1 cellular context compared by ENCODE assay signal in genomic region chr1:11505591-11506538, GRCh38.
TF ChIP-seq lines count a peak whose summit lies in the region.

No MANE protein-coding gene starts in this region.

TF ChIP-seq in HepG2, 621 proteins besides CTCF, POLR2A, EP300 and RAD21 (continued from another document):
- TF ChIP-seq ZNF280D (CRISPR knock-in tag; IDR thresholded peaks at IDR 0.05) (0 out of 2 replicates have a peak, but pooled peaks have one; percentile 53), ZKSCAN8 (CRISPR knock-in tag; IDR thresholded peaks at IDR 0.05; ENCODE audit: borderline replicate concordance) (no peak), FLYWCH1 (CRISPR knock-in tag; IDR thresholded peaks at IDR 0.05) (no peak), ETV6 (CRISPR knock-in tag; conservative IDR thresholded peaks at IDR 0.05) (no peak), NFIC (IDR thresholded peaks at IDR 0.05; ENCODE audit: low read length) (no peak), MLLT10 (CRISPR knock-in tag; IDR thresholded peaks at IDR 0.05) (no peak), ZNF484 (CRISPR knock-in tag; IDR thresholded peaks at IDR 0.05; ENCODE audit: borderline replicate concordance, low read depth) (no peak), ZNF777 (CRISPR knock-in tag; IDR thresholded peaks at IDR 0.05) (no peak), ATF7 (IDR thresholded peaks at IDR 0.05) (peak; percentile 67), ATF7 (CRISPR knock-in tag; IDR thresholded peaks at IDR 0.05) (no peak), SNAPC5 (CRISPR knock-in tag; IDR thresholded peaks at IDR 0.05; ENCODE audit: borderline replicate concordance) (no peak), ZFP62 (CRISPR knock-in tag; IDR thresholded peaks at IDR 0.05) (no peak)
